In genomic region chr13:101155920-101156319, GRCh38 we compare ENCODE assay signal across 12 cellular contexts.
DNase-seq lines count a peak whose midpoint lies in the region; ATAC-seq, FAIRE-seq and TF ChIP-seq lines count a peak whose summit lies in the region.
"Had no signal": no experiment of that assay in that cellular context is flagged by ENCODE, and none has a peak within 500 bp of the region (broad histone marks: within the 10 kb centered on the region; RNA-seq: fewer than 3 reads in every experiment).

No MANE protein-coding gene starts in this region.

- no peaks in the 10 kb centered on the region; the same call in 1 of the 2 replicates for H3K27me3 Mint-ChIP-seq in HFFc6 (ENCODE audit: insufficient read depth)
- peaks cover 30% of the 10 kb centered on the region for H3K27me3 Mint-ChIP-seq in activated T-cell treated with anti-CD3 and anti-CD28 coated beads, Interleukin-2, amount 50 U/mL, for 4 hours (ENCODE audit: low read depth)

- no peak overlapping the region for H3K27ac Mint-ChIP-seq in HFFc6

- no peak overlapping the region for H3K27ac ChIP-seq in lower lobe of right lung
- no peak overlapping the region for H3K27ac ChIP-seq in small intestine (ENCODE audit: low read depth in 1 of 2, low read length in 1 of 2)

- no peaks in the 10 kb centered on the region for H3K36me3 Mint-ChIP-seq in HFFc6 (ENCODE audit: low read depth)
- no peaks in the 10 kb centered on the region for H3K36me3 Mint-ChIP-seq in activated T-cell treated with anti-CD3 and anti-CD28 coated beads, Interleukin-2, amount 50 U/mL, for 4 hours (ENCODE audit: insufficient read depth)

- 41 to 53% (median 46%) methylated on average over 2 of the region's 2 CpGs for WGBS in small intestine, 3 donors

- ATAC-seq in lower lobe of right lung: no peak
- ATAC-seq in HG02678 (IDR thresholded peaks at IDR 0.05; ENCODE audit: unreplicated experiment): no peak
- no peak for ATAC-seq in activated T-cell treated with anti-CD3 and anti-CD28 coated beads, Interleukin-2, amount 50 U/mL, for 4 hours
- no peak for ATAC-seq in HG03565 (IDR thresholded peaks at IDR 0.05; ENCODE audit: unreplicated experiment)

- H3K36me3 ChIP-seq in lower lobe of right lung (no peaks in the 10 kb centered on the region), small intestine (ENCODE audit: control insufficient read depth in 2 of 2, insufficient read depth in 2 of 2, low read length in 2 of 2) (no peaks in the 10 kb centered on the region)

- TF ChIP-seq CTCF in HFFc6 (IDR thresholded peaks at IDR 0.05): peak; percentile 76
- TF ChIP-seq CTCF in WI38 (IDR thresholded peaks at IDR 0.05; ENCODE audit: low read depth, low read length): peak; percentile 36
- TF ChIP-seq CTCF in lower lobe of right lung (IDR thresholded peaks at IDR 0.05): peak; percentile 22

- H3K9me3 ChIP-seq in lower lobe of right lung (no peaks in the 10 kb centered on the region), small intestine (ENCODE audit: control insufficient read depth, low read depth) (no peaks in the 10 kb centered on the region)

- H3K4me1 Mint-ChIP-seq in HFFc6 (ENCODE audit: low read depth): peaks cover 28% of the 10 kb centered on the region
- H3K4me1 Mint-ChIP-seq in activated T-cell treated with anti-CD3 and anti-CD28 coated beads, Interleukin-2, amount 50 U/mL, for 4 hours (ENCODE audit: low read depth): no peaks in the 10 kb centered on the region

- H3K4me3 Mint-ChIP-seq in HFFc6: no peak overlapping the region
- no peak overlapping the region for H3K4me3 Mint-ChIP-seq in activated T-cell treated with anti-CD3 and anti-CD28 coated beads, Interleukin-2, amount 50 U/mL, for 4 hours

- H3K4me1 ChIP-seq in lower lobe of right lung (no peaks in the 10 kb centered on the region), small intestine (ENCODE audit: control insufficient read depth in 2 of 2, insufficient read depth in 1 of 2, low read depth in 1 of 2, low read length in 1 of 2) (no peaks in the 10 kb centered on the region)

- H3K9me3 Mint-ChIP-seq in HFFc6: no peaks in the 10 kb centered on the region
- H3K9me3 Mint-ChIP-seq in activated T-cell treated with anti-CD3 and anti-CD28 coated beads, Interleukin-2, amount 50 U/mL, for 4 hours: no peaks in the 10 kb centered on the region

- no peak for DNase-seq in HFFc6
- DNase-seq in lower lobe of right lung: no peak
- DNase-seq in activated T-cell treated with anti-CD3 and anti-CD28 coated beads, Interleukin-2, amount 50 U/mL, for 4 hours: no peak
- DNase-seq in small intestine: no peak
- DNase-seq: activated T-cell treated with anti-CD3 and anti-CD28 coated beads, Interleukin-2, amount 50 U/mL, for 48 hours; EL; islet precursor cell; T-helper 9 cell had no signal

- FAIRE-seq in G401.6 (lab: Jason Lieb, UNC) (peak; percentile 39), small intestine (lab: Jason Lieb, UNC) (no peak)

- H3K27me3 ChIP-seq in lower lobe of right lung (ENCODE audit: low read depth) (peaks cover 16% of the 10 kb centered on the region), small intestine (ENCODE audit: control insufficient read depth in 2 of 2, insufficient read depth in 2 of 2, low read length in 2 of 2) (no peaks in the 10 kb centered on the region)

- H3K4me3 ChIP-seq in WI38 (ENCODE audit: low read depth, low read length) (no peak overlapping the region), lower lobe of right lung (no peak overlapping the region), small intestine (ENCODE audit: low read depth in 1 of 2, low read length in 2 of 2) (no peak overlapping the region)

- intact Hi-C loops in lower lobe of right lung (cut with DNase I): no loop called here

Comparison
In these comparisons a context has a peak if more than half of its experiments do, and no peak if none do; other contexts are left out.
1. CTCF ChIP-seq: peak in every context shown above with its lines; median percentile 76 in HFFc6; 36 in WI38; 22 in lower lobe of right lung.